In the genomic region with DNA sequence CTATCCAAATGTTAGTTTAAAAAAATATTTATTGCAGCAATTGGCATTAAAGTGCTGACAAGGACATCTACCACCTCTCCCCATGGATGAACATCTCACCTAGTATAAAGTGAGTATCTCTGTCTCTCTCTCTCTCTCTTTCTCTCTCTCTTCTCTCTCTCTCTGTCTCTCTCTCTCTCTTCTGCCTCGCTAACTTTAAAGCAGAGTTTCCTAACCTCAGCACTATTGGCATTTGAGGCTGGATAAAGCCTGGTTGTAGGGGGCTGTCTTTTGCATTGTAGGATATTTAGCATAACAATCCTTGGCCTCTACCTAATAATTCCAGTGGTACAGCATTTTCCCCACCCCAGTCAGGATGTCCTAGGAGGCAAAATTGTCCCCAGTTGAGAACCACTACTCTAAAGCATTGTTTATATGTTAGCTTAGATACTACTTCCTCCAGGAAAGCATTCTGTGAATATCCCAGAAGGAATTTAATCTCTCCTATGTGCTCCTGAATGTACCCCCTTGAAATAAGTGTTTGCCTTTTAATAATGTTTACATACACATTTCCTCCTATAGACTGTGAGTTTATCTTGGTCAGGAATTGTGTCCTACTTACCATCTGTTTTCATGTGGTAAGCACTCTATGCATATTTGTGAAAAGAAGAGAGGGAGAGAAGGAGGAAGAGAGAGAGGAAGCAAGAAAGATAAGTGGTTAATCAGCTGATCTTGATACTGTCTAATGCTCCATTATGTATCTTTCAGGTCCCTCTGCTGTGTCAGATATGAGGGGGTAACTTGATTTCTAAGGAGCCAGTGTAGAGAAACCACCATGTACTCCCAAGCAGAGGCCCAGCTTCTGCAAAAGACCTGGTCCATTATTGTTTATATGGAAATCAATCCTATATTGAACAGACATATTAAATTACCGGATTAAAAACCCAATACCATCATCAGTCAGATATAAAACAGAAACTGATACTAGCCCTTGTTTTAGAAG, we compare ENCODE assay signal across 25 cellular contexts.
DNase-seq lines count a peak whose midpoint lies in the region; FAIRE-seq and TF ChIP-seq lines count a peak whose summit lies in the region.
"Had no signal": no experiment of that assay in that cellular context is flagged by ENCODE, and none has a peak within 500 bp of the region (broad histone marks: within the 10 kb centered on the region; RNA-seq: fewer than 3 reads in every experiment).

No MANE protein-coding gene starts in this region.

- no TSS peak for BruUV-seq in endothelial cell of umbilical vein (replicated peaks; lab: Mats Ljungman, UMichigan)

- DNase-seq in H54 (ENCODE audit: insufficient read length, low spot score) (no peak), SK-N-DZ (ENCODE audit: low spot score) (peak; percentile 63), endothelial cell of umbilical vein (ENCODE audit: low read depth, low spot score) (peak; percentile 50), nephron progenitor cell (no peak), testis (no peak), posterior cingulate gyrus (no peak), adrenal gland (no peak)
- DNase-seq: C1 segment of cervical spinal cord; Caco-2; CD4-positive, alpha-beta memory T cell; DMS79 treated with DMSO at 0.1 percent for 48 hours; GF-D8; Kasumi-1; NCI-H1092 treated with DMSO at 0.1 percent for 48 hours; NCI-H1436 treated with DMSO at 0.1 percent for 48 hours; NCI-H187 treated with DMSO at 0.1 percent for 48 hours; NCI-H524 treated with DMSO at 0.1 percent for 48 hours; NCI-H774; NK-92 treated with Interleukin-12 subunit alpha and Interleukin-12 subunit beta, amount 100 ng/mL, for 24 hours; PC-3; T-cell had no signal

- dilution Hi-C loops in endothelial cell of umbilical vein (cut with MboI; ENCODE audit: extremely low pct_ligation_motif_present, low sequenced_read_pairs): no loop called here

- no peaks in the 10 kb centered on the region for H3K27me3 Mint-ChIP-seq in nephron progenitor cell (ENCODE audit: low read depth, poor library complexity)
- H3K27me3 Mint-ChIP-seq: CD4-positive, alpha-beta memory T cell; T-cell had no signal

- H3K4me1 Mint-ChIP-seq in nephron progenitor cell: peaks cover 6% of the 10 kb centered on the region
- H3K4me1 Mint-ChIP-seq: CD4-positive, alpha-beta memory T cell; T-cell had no signal

- TF ChIP-seq POLR2A in H54 (IDR thresholded peaks at IDR 0.05; ENCODE audit: low read depth, low read length) (no peak), endothelial cell of umbilical vein (IDR thresholded peaks at IDR 0.05; ENCODE audit: low read depth, low read length) (no peak), testis (IDR thresholded peaks at IDR 0.05) (no peak), adrenal gland (IDR thresholded peaks at IDR 0.05) (no peak)

- H3K9ac ChIP-seq in endothelial cell of umbilical vein (replicated peaks; ENCODE audit: extremely low read depth, insufficient read depth, low read length): no peak overlapping the region

- POLR2A ChIA-PET in endothelial cell of umbilical vein (lab: Charles Lee): no interaction called here

- no peaks in the 10 kb centered on the region for H4K20me1 ChIP-seq in endothelial cell of umbilical vein (replicated peaks; ENCODE audit: control insufficient read depth, extremely low read depth, insufficient read depth, low read length)

- H2AFZ ChIP-seq in endothelial cell of umbilical vein (ENCODE audit: low read depth, low read length): no peak overlapping the region

- no peaks in the 10 kb centered on the region for H3K36me3 Mint-ChIP-seq in nephron progenitor cell (ENCODE audit: low read depth)
- H3K36me3 Mint-ChIP-seq: CD4-positive, alpha-beta memory T cell; T-cell had no signal

- H3K9me3 Mint-ChIP-seq in nephron progenitor cell: no peaks in the 10 kb centered on the region

- H3K4me3 Mint-ChIP-seq in nephron progenitor cell: no peak overlapping the region
- H3K4me3 Mint-ChIP-seq: CD4-positive, alpha-beta memory T cell; T-cell had no signal

- H3K4me1 ChIP-seq in endothelial cell of umbilical vein (ENCODE audit: control insufficient read depth, extremely low read depth, insufficient read depth, low read length): peaks cover 23% of the 10 kb centered on the region
- peaks cover 15% of the 10 kb centered on the region for H3K4me1 ChIP-seq in testis
- H3K4me1 ChIP-seq in adrenal gland (replicated peaks in 1 of 2): no peaks in the 10 kb centered on the region
- H3K4me1 ChIP-seq: Caco-2 had no signal

- no peaks in the 10 kb centered on the region for H3K79me2 ChIP-seq in endothelial cell of umbilical vein (ENCODE audit: control insufficient read depth, insufficient read depth, low read length)

- peak overlapping the region; percentile 15 for H3K27ac Mint-ChIP-seq in nephron progenitor cell
- H3K27ac Mint-ChIP-seq: CD4-positive, alpha-beta memory T cell; T-cell had no signal

- WGBS in testis, 2 donors: 83 to 86% methylated on average over 2 of the region's 2 CpGs
- WGBS in adrenal gland, 4 donors: 88 to 93% (median 90%) methylated on average over 2 of the region's 2 CpGs

- H3K4me3 ChIP-seq in endothelial cell of umbilical vein (replicated peaks in 1 of 3; ENCODE audit: insufficient read depth in 1 of 3, low read depth in 1 of 3, low read length in 3 of 3): no peak overlapping the region
- no peak overlapping the region for H3K4me3 ChIP-seq in testis
- H3K4me3 ChIP-seq in adrenal gland: no peak overlapping the region
- H3K4me3 ChIP-seq: K562 had no signal

- H3K27ac ChIP-seq in endothelial cell of umbilical vein (ENCODE audit: insufficient read depth, low read depth, low read length): no peak overlapping the region
- H3K27ac ChIP-seq in testis: no peak overlapping the region
- H3K27ac ChIP-seq in adrenal gland: no peak overlapping the region

- H3K27me3 ChIP-seq in endothelial cell of umbilical vein (ENCODE audit: control insufficient read depth in 2 of 2, insufficient read depth in 2 of 2, low read length in 2 of 2) (no peaks in the 10 kb centered on the region), testis (no peaks in the 10 kb centered on the region), adrenal gland (no peaks in the 10 kb centered on the region)

- no peaks in the 10 kb centered on the region for H3K36me3 ChIP-seq in endothelial cell of umbilical vein (ENCODE audit: control insufficient read depth in 2 of 2, extremely low read depth in 1 of 2, insufficient read depth in 2 of 2, low read length in 2 of 2)
- H3K36me3 ChIP-seq in testis (ENCODE audit: low read depth, missing control alignments): no peaks in the 10 kb centered on the region
- no peaks in the 10 kb centered on the region for H3K36me3 ChIP-seq in adrenal gland (replicated peaks in 1 of 2)

- peak; percentile 15 for FAIRE-seq in H54 (lab: Jason Lieb, UNC)
- FAIRE-seq in endothelial cell of umbilical vein (lab: Jason Lieb, UNC): peak; percentile 24
- FAIRE-seq: GM12892, GM18507, H1, K562 had no signal

- TF ChIP-seq CTCF in endothelial cell of umbilical vein (IDR thresholded peaks at IDR 0.05; ENCODE audit: extremely low read depth in 1 of 2, insufficient read depth in 1 of 2, low read depth in 1 of 2, low read length in 2 of 2) (no peak), nephron progenitor cell (IDR thresholded peaks at IDR 0.05) (no peak), testis (IDR thresholded peaks at IDR 0.05) (no peak), adrenal gland (IDR thresholded peaks at IDR 0.05) (no peak)

- H3K4me2 ChIP-seq in endothelial cell of umbilical vein (ENCODE audit: insufficient read depth, low read length): peak overlapping the region; percentile 2

- intact Hi-C loops in endothelial cell of umbilical vein (cut with micrococcal nuclease): loop anchor here (1.0 to 2.0 kb wide), 3 partner anchors 55 to 131 kb away; no protein-coding TSS in a partner anchor
- intact Hi-C loops in testis (cut with DNase I; ENCODE audit: low total_unique reads): no loop called here
- intact Hi-C loops in posterior cingulate gyrus (cut with DNase I): no loop called here
- intact Hi-C loops in adrenal gland (cut with DNase I): no loop called here

- H3K9me3 ChIP-seq in endothelial cell of umbilical vein (replicated peaks; ENCODE audit: control insufficient read depth, insufficient read depth, low read length): no peaks in the 10 kb centered on the region
- no peaks in the 10 kb centered on the region for H3K9me3 ChIP-seq in testis
- H3K9me3 ChIP-seq in adrenal gland (replicated peaks in 1 of 3): no peaks in the 10 kb centered on the region
- H3K9me3 ChIP-seq: Caco-2 had no signal

- CTCF ChIA-PET in endothelial cell of umbilical vein (lab: Charles Lee): no interaction called here

- no peaks in the 10 kb centered on the region for H3K9me1 ChIP-seq in endothelial cell of umbilical vein (replicated peaks; ENCODE audit: control insufficient read depth, extremely low read depth, insufficient read depth, low read length)

TF ChIP-seq in endothelial cell of umbilical vein, 7 proteins besides CTCF, POLR2A, EP300 and RAD21:
- TF ChIP-seq, protein P1, sequence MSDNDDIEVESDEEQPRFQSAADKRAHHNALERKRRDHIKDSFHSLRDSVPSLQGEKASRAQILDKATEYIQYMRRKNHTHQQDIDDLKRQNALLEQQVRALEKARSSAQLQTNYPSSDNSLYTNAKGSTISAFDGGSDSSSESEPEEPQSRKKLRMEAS (IDR thresholded peaks at IDR 0.05; ENCODE audit: insufficient read depth, insufficient read length): no peak
- TF ChIP-seq POLR2AphosphoS5 (IDR thresholded peaks at IDR 0.05; ENCODE audit: insufficient read depth, low read depth, low read length) (no peak), MYC (IDR thresholded peaks at IDR 0.05; ENCODE audit: low read depth, low read length) (no peak), GATA2 (IDR thresholded peaks at IDR 0.05; ENCODE audit: insufficient read depth, insufficient read length, low read depth, low read length) (peak; percentile 43), EZH2 (IDR thresholded peaks at IDR 0.05; ENCODE audit: borderline replicate concordance, low read depth, low read length, severe bottlenecking) (no peak), FOS (IDR thresholded peaks at IDR 0.05; ENCODE audit: borderline replicate concordance, insufficient read depth, low read length) (no peak), JUN (IDR thresholded peaks at IDR 0.05; ENCODE audit: borderline replicate concordance, insufficient read depth, insufficient read length, low read depth) (no peak)

Comparison
In these comparisons a context has a peak if more than half of its experiments do, and no peak if none do; other contexts are left out.
1. DNase-seq: peak in SK-N-DZ (single experiment) and endothelial cell of umbilical vein (single experiment); none in H54 (single experiment), nephron progenitor cell (single experiment), testis (single experiment), posterior cingulate gyrus (0 of 10) and adrenal gland (0 of 7).